In the genomic region with DNA sequence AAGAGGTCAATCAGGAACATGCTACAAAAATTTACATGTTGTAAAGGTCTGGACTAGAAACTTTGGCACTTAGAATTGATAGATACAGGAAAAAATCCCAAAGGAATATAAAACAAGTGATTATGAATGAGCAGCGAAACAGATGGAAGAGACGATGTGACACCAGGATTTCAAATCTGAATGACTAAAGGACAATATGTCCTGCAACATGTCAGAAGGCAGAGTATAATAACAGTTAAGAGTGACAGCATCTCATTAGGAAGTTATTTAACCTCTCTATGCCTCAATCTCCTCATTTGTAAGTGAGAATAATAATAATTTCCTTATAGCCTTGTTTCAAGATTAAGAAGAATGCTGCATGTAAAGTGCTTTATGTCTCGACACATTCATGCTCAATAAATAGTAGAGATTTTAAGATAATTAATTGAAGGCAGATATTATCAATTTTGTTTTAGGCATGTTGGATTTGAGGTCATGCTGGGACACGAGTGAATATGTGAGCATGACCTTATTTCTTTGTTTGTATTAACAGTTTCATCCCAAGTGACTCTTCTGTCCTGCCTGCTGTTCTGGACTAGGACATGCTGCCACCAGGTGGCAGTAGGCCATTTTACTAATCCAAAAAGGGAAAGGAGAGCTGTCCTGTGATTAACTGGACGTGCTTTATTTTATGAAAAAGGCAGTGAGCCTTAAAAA, we compare ENCODE assay signal across 8 cellular contexts. TPM values are rescaled to one million over a fixed set of nuclear protein-coding genes. Genes with fewer than 3 reads are reported as not detected.
A peak's percentile ranks its signal among the peaks of the same experiment; 100 is the strongest.
DNase-seq lines count a peak whose midpoint lies in the region; ATAC-seq, FAIRE-seq and TF ChIP-seq lines count a peak whose summit lies in the region.

No MANE protein-coding gene starts in this region.

- no peak overlapping the region for H3K4me3 ChIP-seq in Jurkat, Clone E6-1 (ENCODE audit: low read length)

- H3K27ac Mint-ChIP-seq in activated naive CD4-positive, alpha-beta T cell treated with anti-CD3 and anti-CD28 coated beads, Interleukin-2, amount 10 ng/mL, durations not matched to agents 7 days and 5 days = no peak overlapping the region
- H3K27ac Mint-ChIP-seq in progenitor cell of endocrine pancreas = no peak overlapping the region

- ATAC-seq in GM21360 (IDR thresholded peaks at IDR 0.05; ENCODE audit: unreplicated experiment) (peak; percentile 40), Right ventricle myocardium superior (ENCODE audit: poor library complexity) (peak; percentile 70)

- H3K27me3 Mint-ChIP-seq in activated naive CD4-positive, alpha-beta T cell treated with anti-CD3 and anti-CD28 coated beads, Interleukin-2, amount 10 ng/mL, durations not matched to agents 7 days and 5 days = no peaks in the 10 kb centered on the region
- no peaks in the 10 kb centered on the region for H3K27me3 Mint-ChIP-seq in progenitor cell of endocrine pancreas

- H3K4me3 Mint-ChIP-seq in activated naive CD4-positive, alpha-beta T cell treated with anti-CD3 and anti-CD28 coated beads, Interleukin-2, amount 10 ng/mL, durations not matched to agents 7 days and 5 days = no peak overlapping the region
- no peak overlapping the region for H3K4me3 Mint-ChIP-seq in progenitor cell of endocrine pancreas (ENCODE audit: low read depth)

- no peaks in the 10 kb centered on the region for H3K9me3 Mint-ChIP-seq in activated naive CD4-positive, alpha-beta T cell treated with anti-CD3 and anti-CD28 coated beads, Interleukin-2, amount 10 ng/mL, durations not matched to agents 7 days and 5 days
- H3K9me3 Mint-ChIP-seq in progenitor cell of endocrine pancreas (ENCODE audit: low read depth) = peaks cover 4% of the 10 kb centered on the region

- no peaks in the 10 kb centered on the region for H3K4me1 Mint-ChIP-seq in activated naive CD4-positive, alpha-beta T cell treated with anti-CD3 and anti-CD28 coated beads, Interleukin-2, amount 10 ng/mL, durations not matched to agents 7 days and 5 days
- H3K4me1 Mint-ChIP-seq in progenitor cell of endocrine pancreas (ENCODE audit: low read depth) = peaks cover 19% of the 10 kb centered on the region

- peak; percentile 72 for FAIRE-seq in D721Med (lab: Jason Lieb, UNC)

- H3K36me3 Mint-ChIP-seq in activated naive CD4-positive, alpha-beta T cell treated with anti-CD3 and anti-CD28 coated beads, Interleukin-2, amount 10 ng/mL, durations not matched to agents 7 days and 5 days = no peaks in the 10 kb centered on the region
- H3K36me3 Mint-ChIP-seq in progenitor cell of endocrine pancreas (ENCODE audit: insufficient read depth) = peaks cover 5% of the 10 kb centered on the region

- DNase-seq in D721Med (ENCODE audit: insufficient read length, low spot score) = no peak
- DNase-seq in Jurkat, Clone E6-1 (ENCODE audit: low read depth, low spot score) = peak; percentile 11
- peak; percentile 76 for DNase-seq in RPMI7951 (ENCODE audit: low read depth)
- peak; percentile 57 for DNase-seq in activated naive CD4-positive, alpha-beta T cell treated with anti-CD3 and anti-CD28 coated beads, Interleukin-2, amount 10 ng/mL, durations not matched to agents 7 days and 5 days
- peak; percentile 81 for DNase-seq in Right ventricle myocardium superior
- peak; percentile 27 for DNase-seq in progenitor cell of endocrine pancreas (ENCODE audit: low spot score, unreplicated experiment)
- DNase-seq in GOT3 (lab: John Stamatoyannopoulos, UW) = no peak

- TF ChIP-seq CTCF in D721Med (IDR thresholded peaks at IDR 0.05; ENCODE audit: insufficient read depth, missing control alignments) = peak; percentile 89
- TF ChIP-seq CTCF in progenitor cell of endocrine pancreas (IDR thresholded peaks at IDR 0.05; ENCODE audit: unreplicated experiment) = peak; percentile 87

- intact Hi-C loops in Right ventricle myocardium superior (cut with DNase I) = no loop called here

- CTCF ChIA-PET in activated naive CD4-positive, alpha-beta T cell treated with anti-CD3 and anti-CD28 coated beads, Interleukin-2, amount 10 ng/mL, durations not matched to agents 7 days and 5 days (lab: Charles Lee) = interaction anchor here (0.7 to 3.3 kb wide), 7 partner anchors 9 to 101 kb away, joined by 3 to 36 read pairs (median 3); a partner anchor contains a TSS

RNA-seq across cellular contexts. Expression of a gene that starts 50.1 kb away (rescaled TPM):
- polyA plus RNA-seq in Jurkat, Clone E6-1 (2012; ENCODE audit: insufficient read depth, insufficient read length) = 0.06 TPM
- 1.7 and 1.8 TPM in 2 replicates for total RNA-seq in RPMI7951 (2014; rRNA removed; shearing (Covaris generic))
- 7.5 TPM for total RNA-seq in Right ventricle myocardium superior
- 8.6 and 8.8 TPM in 2 replicates for total RNA-seq in progenitor cell of endocrine pancreas

Comparison
In these comparisons a context has a peak if more than half of its experiments do, and no peak if none do; other contexts are left out.
1. DNase-seq: peak in Jurkat, Clone E6-1 (single experiment), RPMI7951 (single experiment), activated naive CD4-positive, alpha-beta T cell treated with anti-CD3 and anti-CD28 coated beads, Interleukin-2, amount 10 ng/mL, durations not matched to agents 7 days and 5 days (single experiment), Right ventricle myocardium superior (single experiment) and progenitor cell of endocrine pancreas (single experiment); none in D721Med (single experiment) and GOT3 (single experiment).